1 cellular context compared by ENCODE assay signal in genomic region chr6:167238169-167238693, GRCh38.
A peak's percentile ranks its signal among the peaks of the same experiment; 100 is the strongest.
TF ChIP-seq lines count a peak whose summit lies in the region.

No MANE protein-coding gene starts in this region.

TF ChIP-seq in HepG2, 621 proteins besides CTCF, POLR2A, EP300 and RAD21 (continued from another document and continues in another):
- TF ChIP-seq, protein P1, sequence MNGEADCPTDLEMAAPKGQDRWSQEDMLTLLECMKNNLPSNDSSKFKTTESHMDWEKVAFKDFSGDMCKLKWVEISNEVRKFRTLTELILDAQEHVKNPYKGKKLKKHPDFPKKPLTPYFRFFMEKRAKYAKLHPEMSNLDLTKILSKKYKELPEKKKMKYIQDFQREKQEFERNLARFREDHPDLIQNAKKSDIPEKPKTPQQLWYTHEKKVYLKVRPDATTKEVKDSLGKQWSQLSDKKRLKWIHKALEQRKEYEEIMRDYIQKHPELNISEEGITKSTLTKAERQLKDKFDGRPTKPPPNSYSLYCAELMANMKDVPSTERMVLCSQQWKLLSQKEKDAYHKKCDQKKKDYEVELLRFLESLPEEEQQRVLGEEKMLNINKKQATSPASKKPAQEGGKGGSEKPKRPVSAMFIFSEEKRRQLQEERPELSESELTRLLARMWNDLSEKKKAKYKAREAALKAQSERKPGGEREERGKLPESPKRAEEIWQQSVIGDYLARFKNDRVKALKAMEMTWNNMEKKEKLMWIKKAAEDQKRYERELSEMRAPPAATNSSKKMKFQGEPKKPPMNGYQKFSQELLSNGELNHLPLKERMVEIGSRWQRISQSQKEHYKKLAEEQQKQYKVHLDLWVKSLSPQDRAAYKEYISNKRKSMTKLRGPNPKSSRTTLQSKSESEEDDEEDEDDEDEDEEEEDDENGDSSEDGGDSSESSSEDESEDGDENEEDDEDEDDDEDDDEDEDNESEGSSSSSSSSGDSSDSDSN (CRISPR knock-in tag; IDR thresholded peaks at IDR 0.05): no peak; the same call in 1 of the 2 replicates
- TF ChIP-seq TOPORS (CRISPR knock-in tag; IDR thresholded peaks at IDR 0.05) (peak; percentile 81; the same call in 1 of the 2 replicates), FOXA1 (IDR thresholded peaks at IDR 0.05) (no peak), FOXA1 (CRISPR knock-in tag; IDR thresholded peaks at IDR 0.05) (0 out of 2 replicates have a peak, but pooled peaks have one; percentile 28), DMTF1 (CRISPR knock-in tag; IDR thresholded peaks at IDR 0.05) (no peak), ZBTB20 (CRISPR knock-in tag; IDR thresholded peaks at IDR 0.05; ENCODE audit: borderline replicate concordance, low read depth) (no peak), SOX13 (IDR thresholded peaks at IDR 0.05) (no peak), SOX13 (CRISPR knock-in tag; conservative IDR thresholded peaks at IDR 0.05 in 1 of 2, IDR thresholded peaks at IDR 0.05 in 1 of 2) (peak in 1 of 2 experiments; percentile 80; a peak in 2 of 4 replicates), ZNF550 (CRISPR knock-in tag; IDR thresholded peaks at IDR 0.05; ENCODE audit: borderline replicate concordance) (no peak), ZNF687 (CRISPR knock-in tag; IDR thresholded peaks at IDR 0.05) (peak; percentile 68), HOXD1 (CRISPR knock-in tag; IDR thresholded peaks at IDR 0.05) (no peak), ZNF180 (CRISPR knock-in tag; IDR thresholded peaks at IDR 0.05; ENCODE audit: borderline replicate concordance, low read depth) (no peak), NRL (CRISPR knock-in tag; IDR thresholded peaks at IDR 0.05; ENCODE audit: borderline replicate concordance) (no peak), PAX8 (CRISPR knock-in tag; IDR thresholded peaks at IDR 0.05; ENCODE audit: borderline replicate concordance) (no peak), RFX5 (IDR thresholded peaks at IDR 0.05; ENCODE audit: low read depth, low read length) (no peak), ZFP36L1 (CRISPR knock-in tag; IDR thresholded peaks at IDR 0.05) (no peak), SP5 (CRISPR knock-in tag; IDR thresholded peaks at IDR 0.05; ENCODE audit: borderline replicate concordance, low read depth) (peak; percentile 67), SUZ12 (IDR thresholded peaks at IDR 0.05; ENCODE audit: low read depth, low read length) (no peak), CBX1 (IDR thresholded peaks at IDR 0.05; ENCODE audit: low read depth) (peak; percentile 54), ZNF44 (CRISPR knock-in tag; IDR thresholded peaks at IDR 0.05) (no peak), DNMT3B (CRISPR knock-in tag; conservative IDR thresholded peaks at IDR 0.05) (no peak), RBFOX2 (IDR thresholded peaks at IDR 0.05; ENCODE audit: low read depth, low read length) (peak; percentile 22; the same call in 1 of the 2 replicates), ZNF747 (CRISPR knock-in tag; IDR thresholded peaks at IDR 0.05; ENCODE audit: borderline replicate concordance) (peak; percentile 56; the same call in 1 of the 2 replicates), PHF5A (CRISPR knock-in tag; IDR thresholded peaks at IDR 0.05; ENCODE audit: low read depth, unreplicated experiment) (no peak), PAWR (CRISPR knock-in tag; IDR thresholded peaks at IDR 0.05; ENCODE audit: borderline replicate concordance) (no peak), HIVEP1 (CRISPR knock-in tag; IDR thresholded peaks at IDR 0.05) (no peak), KDM5A (IDR thresholded peaks at IDR 0.05; ENCODE audit: borderline replicate concordance, low read length) (no peak), ZNF570 (CRISPR knock-in tag; IDR thresholded peaks at IDR 0.05; ENCODE audit: borderline replicate concordance) (no peak), HOXA5 (CRISPR knock-in tag; IDR thresholded peaks at IDR 0.05) (no peak), NR3C1 (CRISPR knock-in tag; IDR thresholded peaks at IDR 0.05) (no peak)
- TF ChIP-seq, protein P2, sequence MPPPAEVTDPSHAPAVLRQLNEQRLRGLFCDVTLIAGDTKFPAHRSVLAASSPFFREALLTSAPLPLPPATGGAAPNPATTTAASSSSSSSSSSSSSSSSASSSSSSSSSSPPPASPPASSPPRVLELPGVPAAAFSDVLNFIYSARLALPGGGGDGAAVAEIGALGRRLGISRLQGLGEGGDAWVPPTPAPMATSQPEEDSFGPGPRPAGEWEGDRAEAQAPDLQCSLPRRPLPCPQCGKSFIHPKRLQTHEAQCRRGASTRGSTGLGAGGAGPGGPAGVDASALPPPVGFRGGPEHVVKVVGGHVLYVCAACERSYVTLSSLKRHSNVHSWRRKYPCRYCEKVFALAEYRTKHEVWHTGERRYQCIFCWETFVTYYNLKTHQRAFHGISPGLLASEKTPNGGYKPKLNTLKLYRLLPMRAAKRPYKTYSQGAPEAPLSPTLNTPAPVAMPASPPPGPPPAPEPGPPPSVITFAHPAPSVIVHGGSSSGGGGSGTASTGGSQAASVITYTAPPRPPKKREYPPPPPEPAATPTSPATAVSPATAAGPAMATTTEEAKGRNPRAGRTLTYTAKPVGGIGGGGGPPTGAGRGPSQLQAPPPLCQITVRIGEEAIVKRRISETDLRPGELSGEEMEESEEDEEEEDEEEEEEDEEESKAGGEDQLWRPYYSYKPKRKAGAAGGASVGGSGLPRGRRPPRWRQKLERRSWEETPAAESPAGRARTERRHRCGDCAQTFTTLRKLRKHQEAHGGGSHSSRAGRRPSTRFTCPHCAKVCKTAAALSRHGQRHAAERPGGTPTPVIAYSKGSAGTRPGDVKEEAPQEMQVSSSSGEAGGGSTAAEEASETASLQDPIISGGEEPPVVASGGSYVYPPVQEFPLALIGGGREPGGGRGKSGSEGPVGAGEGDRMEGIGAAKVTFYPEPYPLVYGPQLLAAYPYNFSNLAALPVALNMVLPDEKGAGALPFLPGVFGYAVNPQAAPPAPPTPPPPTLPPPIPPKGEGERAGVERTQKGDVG (CRISPR knock-in tag; IDR thresholded peaks at IDR 0.05; ENCODE audit: borderline replicate concordance): no peak
- TF ChIP-seq, protein P3, sequence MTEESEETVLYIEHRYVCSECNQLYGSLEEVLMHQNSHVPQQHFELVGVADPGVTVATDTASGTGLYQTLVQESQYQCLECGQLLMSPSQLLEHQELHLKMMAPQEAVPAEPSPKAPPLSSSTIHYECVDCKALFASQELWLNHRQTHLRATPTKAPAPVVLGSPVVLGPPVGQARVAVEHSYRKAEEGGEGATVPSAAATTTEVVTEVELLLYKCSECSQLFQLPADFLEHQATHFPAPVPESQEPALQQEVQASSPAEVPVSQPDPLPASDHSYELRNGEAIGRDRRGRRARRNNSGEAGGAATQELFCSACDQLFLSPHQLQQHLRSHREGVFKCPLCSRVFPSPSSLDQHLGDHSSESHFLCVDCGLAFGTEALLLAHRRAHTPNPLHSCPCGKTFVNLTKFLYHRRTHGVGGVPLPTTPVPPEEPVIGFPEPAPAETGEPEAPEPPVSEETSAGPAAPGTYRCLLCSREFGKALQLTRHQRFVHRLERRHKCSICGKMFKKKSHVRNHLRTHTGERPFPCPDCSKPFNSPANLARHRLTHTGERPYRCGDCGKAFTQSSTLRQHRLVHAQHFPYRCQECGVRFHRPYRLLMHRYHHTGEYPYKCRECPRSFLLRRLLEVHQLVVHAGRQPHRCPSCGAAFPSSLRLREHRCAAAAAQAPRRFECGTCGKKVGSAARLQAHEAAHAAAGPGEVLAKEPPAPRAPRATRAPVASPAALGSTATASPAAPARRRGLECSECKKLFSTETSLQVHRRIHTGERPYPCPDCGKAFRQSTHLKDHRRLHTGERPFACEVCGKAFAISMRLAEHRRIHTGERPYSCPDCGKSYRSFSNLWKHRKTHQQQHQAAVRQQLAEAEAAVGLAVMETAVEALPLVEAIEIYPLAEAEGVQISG (CRISPR knock-in tag; IDR thresholded peaks at IDR 0.05): no peak
- TF ChIP-seq, protein P4, sequence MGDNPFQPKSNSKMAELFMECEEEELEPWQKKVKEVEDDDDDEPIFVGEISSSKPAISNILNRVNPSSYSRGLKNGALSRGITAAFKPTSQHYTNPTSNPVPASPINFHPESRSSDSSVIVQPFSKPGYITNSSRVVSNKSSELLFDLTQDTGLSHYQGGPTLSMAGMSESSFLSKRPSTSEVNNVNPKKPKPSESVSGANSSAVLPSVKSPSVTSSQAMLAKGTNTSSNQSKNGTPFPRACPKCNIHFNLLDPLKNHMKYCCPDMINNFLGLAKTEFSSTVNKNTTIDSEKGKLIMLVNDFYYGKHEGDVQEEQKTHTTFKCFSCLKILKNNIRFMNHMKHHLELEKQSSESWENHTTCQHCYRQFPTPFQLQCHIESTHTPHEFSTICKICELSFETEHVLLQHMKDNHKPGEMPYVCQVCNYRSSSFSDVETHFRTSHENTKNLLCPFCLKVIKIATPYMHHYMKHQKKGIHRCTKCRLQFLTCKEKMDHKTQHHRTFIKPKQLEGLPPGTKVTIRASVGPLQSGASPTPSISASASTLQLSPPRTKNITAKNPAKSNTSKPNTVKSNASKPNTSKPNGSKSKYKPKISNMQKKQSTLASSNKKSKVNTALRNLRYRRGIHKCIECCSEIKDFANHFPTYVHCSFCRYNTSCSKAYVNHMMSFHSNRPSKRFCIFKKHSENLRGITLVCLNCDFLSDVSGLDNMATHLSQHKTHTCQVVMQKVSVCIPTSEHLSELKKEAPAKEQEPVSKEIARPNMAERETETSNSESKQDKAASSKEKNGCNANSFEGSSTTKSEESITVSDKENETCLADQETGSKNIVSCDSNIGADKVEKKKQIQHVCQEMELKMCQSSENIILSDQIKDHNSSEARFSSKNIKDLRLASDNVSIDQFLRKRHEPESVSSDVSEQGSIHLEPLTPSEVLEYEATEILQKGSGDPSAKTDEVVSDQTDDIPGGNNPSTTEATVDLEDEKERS (CRISPR knock-in tag; IDR thresholded peaks at IDR 0.05): no peak
- TF ChIP-seq, protein P5, sequence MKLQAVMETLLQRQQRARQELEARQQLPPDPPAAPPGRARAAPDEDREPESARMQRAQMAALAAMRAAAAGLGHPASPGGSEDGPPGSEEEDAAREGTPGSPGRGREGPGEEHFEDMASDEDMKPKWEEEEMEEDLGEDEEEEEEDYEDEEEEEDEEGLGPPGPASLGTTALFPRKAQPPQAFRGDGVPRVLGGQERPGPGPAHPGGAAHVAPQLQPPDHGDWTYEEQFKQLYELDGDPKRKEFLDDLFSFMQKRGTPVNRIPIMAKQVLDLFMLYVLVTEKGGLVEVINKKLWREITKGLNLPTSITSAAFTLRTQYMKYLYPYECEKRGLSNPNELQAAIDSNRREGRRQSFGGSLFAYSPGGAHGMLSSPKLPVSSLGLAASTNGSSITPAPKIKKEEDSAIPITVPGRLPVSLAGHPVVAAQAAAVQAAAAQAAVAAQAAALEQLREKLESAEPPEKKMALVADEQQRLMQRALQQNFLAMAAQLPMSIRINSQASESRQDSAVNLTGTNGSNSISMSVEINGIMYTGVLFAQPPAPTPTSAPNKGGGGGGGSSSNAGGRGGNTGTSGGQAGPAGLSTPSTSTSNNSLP (IDR thresholded peaks at IDR 0.05; ENCODE audit: low read depth, low read length): no peak
- TF ChIP-seq, protein P6, sequence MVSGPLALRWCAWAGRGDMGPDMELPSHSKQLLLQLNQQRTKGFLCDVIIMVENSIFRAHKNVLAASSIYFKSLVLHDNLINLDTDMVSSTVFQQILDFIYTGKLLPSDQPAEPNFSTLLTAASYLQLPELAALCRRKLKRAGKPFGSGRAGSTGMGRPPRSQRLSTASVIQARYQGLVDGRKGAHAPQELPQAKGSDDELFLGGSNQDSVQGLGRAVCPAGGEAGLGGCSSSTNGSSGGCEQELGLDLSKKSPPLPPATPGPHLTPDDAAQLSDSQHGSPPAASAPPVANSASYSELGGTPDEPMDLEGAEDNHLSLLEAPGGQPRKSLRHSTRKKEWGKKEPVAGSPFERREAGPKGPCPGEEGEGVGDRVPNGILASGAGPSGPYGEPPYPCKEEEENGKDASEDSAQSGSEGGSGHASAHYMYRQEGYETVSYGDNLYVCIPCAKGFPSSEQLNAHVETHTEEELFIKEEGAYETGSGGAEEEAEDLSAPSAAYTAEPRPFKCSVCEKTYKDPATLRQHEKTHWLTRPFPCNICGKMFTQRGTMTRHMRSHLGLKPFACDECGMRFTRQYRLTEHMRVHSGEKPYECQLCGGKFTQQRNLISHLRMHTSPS (CRISPR knock-in tag; IDR thresholded peaks at IDR 0.05; ENCODE audit: low read depth): no peak
